ENCODE assay signal across 8 cellular contexts in the genomic region with DNA sequence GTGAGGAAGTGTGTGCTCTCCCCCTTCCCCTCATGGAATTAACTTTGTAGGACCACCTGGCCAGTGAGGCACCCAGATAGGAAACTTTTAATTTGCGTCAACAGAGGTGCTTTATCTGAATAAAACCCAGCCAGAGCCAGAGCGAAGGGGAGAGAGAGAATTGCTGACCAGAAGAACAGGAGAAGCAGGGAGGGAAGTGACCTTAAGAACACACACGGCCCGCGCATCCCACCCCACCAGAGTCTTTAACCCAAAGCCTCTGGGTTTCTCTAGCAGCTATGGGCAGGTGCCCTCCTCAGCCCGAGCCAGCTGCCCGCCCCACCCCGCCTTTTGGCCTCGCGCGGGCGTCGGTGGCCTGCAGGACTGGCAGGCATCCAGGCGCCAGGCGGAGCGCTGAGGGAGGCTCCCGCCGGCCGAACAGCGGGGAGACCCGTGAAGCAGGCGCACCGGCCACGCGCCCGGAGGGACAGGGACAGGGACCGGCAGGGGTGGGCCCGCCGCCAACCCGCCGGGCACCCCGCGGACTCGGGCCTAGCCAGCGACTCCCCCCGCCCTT. TPM values are rescaled to one million over a fixed set of nuclear protein-coding genes. Genes with fewer than 3 reads are reported as not detected.
A peak's percentile ranks its signal among the peaks of the same experiment; 100 is the strongest.
DNase-seq lines count a peak whose midpoint lies in the region; ATAC-seq, FAIRE-seq and TF ChIP-seq lines count a peak whose summit lies in the region.

No MANE protein-coding gene starts in this region.

- H3K9me3 ChIP-seq in SU-DHL-6 (ENCODE audit: insufficient read depth, low read length) (no peaks in the 10 kb centered on the region), skeletal muscle satellite cell (replicated peaks; ENCODE audit: low read length) (no peaks in the 10 kb centered on the region)

- peak; percentile 5 for ATAC-seq in central memory CD8-positive, alpha-beta T cell (replicated peaks; ENCODE audit: extremely low read depth, poor library complexity, severe bottlenecking)

- TF ChIP-seq POLR2A in H54 (IDR thresholded peaks at IDR 0.05; ENCODE audit: low read depth, low read length), result peak; percentile 80

- peaks cover 19% of the 10 kb centered on the region for H3K79me2 ChIP-seq in SU-DHL-6 (ENCODE audit: insufficient read depth, low read length)

- peak overlapping the region; percentile 97 for H3K4me2 ChIP-seq in SU-DHL-6 (ENCODE audit: low read depth, low read length, poor library complexity, severe bottlenecking)
- peak overlapping the region; percentile 93 for H3K4me2 ChIP-seq in skeletal muscle satellite cell (ENCODE audit: low read length)

- peak overlapping the region; percentile 69 for H3K27ac ChIP-seq in SU-DHL-6 (ENCODE audit: low read depth, low read length)

- H3K4me3 Mint-ChIP-seq in central memory CD8-positive, alpha-beta T cell, result peak overlapping the region; percentile 99

- peaks cover 16% of the 10 kb centered on the region; the same call in 1 of the 2 replicates for H3F3A ChIP-seq in SU-DHL-6 (ENCODE audit: insufficient read depth)

- peaks cover 10% of the 10 kb centered on the region for H3K4me1 ChIP-seq in skeletal muscle satellite cell (ENCODE audit: control insufficient read depth, insufficient read depth, low read length)

- H2AFZ ChIP-seq in SU-DHL-6 (ENCODE audit: low read depth, low read length, severe bottlenecking), result peak overlapping the region; percentile 82

- H3K4me3 ChIP-seq in SU-DHL-6 (ENCODE audit: insufficient read depth, low read length, poor library complexity, severe bottlenecking), result peak overlapping the region; percentile 55
- peak overlapping the region; percentile 96 for H3K4me3 ChIP-seq in skeletal muscle satellite cell (ENCODE audit: low read length)

- H3K9ac ChIP-seq in SU-DHL-6 (ENCODE audit: low read length) (peak overlapping the region; percentile 77), skeletal muscle satellite cell (ENCODE audit: low read depth, low read length) (peak overlapping the region; percentile 93)

- H3K27ac Mint-ChIP-seq in central memory CD8-positive, alpha-beta T cell (ENCODE audit: low read depth), result peak overlapping the region; percentile 100

- H3K27me3 ChIP-seq in SU-DHL-6 (ENCODE audit: low read length), result no peaks in the 10 kb centered on the region
- no peaks in the 10 kb centered on the region for H3K27me3 ChIP-seq in skeletal muscle satellite cell (ENCODE audit: control insufficient read depth, insufficient read depth, low read length)

- no peak for TF ChIP-seq CTCF in SU-DHL-6 (IDR thresholded peaks at IDR 0.05; ENCODE audit: insufficient read depth, low read length, poor library complexity, severe bottlenecking)

- no peaks in the 10 kb centered on the region for H4K20me1 ChIP-seq in SU-DHL-6 (ENCODE audit: low read depth, low read length)

- H3K9me2 ChIP-seq in SU-DHL-6 (replicated peaks; ENCODE audit: insufficient read depth, low read length), result no peaks in the 10 kb centered on the region

- H3K36me3 ChIP-seq in SU-DHL-6 (ENCODE audit: low read length) (peaks cover 3% of the 10 kb centered on the region; the same call in 1 of the 2 replicates), skeletal muscle satellite cell (ENCODE audit: insufficient read depth, low read length) (no peaks in the 10 kb centered on the region)

- DNase-seq in activated T-cell treated with anti-CD3 and anti-CD28 coated beads for 48 hours (ENCODE audit: low read depth), result peak; percentile 52
- DNase-seq in activated T-cell treated with anti-CD3 and anti-CD28 coated beads, Interleukin-2, amount 50 U/mL, for 1 hour, result no peak
- DNase-seq in H54 (ENCODE audit: insufficient read length, low spot score), result peak; percentile 70
- peak; percentile 33 to 66 for DNase-seq in Kasumi-1 (lab: John Stamatoyannopoulos, UW)
- no peak for DNase-seq in central memory CD8-positive, alpha-beta T cell (ENCODE audit: low spot score in 2 of 2)
- peak; percentile 60 for DNase-seq in iris pigment epithelial cell (ENCODE audit: low read depth)

- FAIRE-seq in H54 (lab: Jason Lieb, UNC), result no peak

- peaks cover 37% of the 10 kb centered on the region for H3K36me3 Mint-ChIP-seq in central memory CD8-positive, alpha-beta T cell (ENCODE audit: insufficient read depth)

- H3K4me1 Mint-ChIP-seq in central memory CD8-positive, alpha-beta T cell, result peaks cover 67% of the 10 kb centered on the region

- no peaks in the 10 kb centered on the region for H3K9me3 Mint-ChIP-seq in central memory CD8-positive, alpha-beta T cell

- H3K27me3 Mint-ChIP-seq in central memory CD8-positive, alpha-beta T cell, result no peaks in the 10 kb centered on the region

RNA-seq across cellular contexts. Expression of gene ERAP1, which starts 0.6 kb away (rescaled TPM):
- total RNA-seq in skeletal muscle satellite cell (2012; rRNA removed), result 17.2 and 19.4 TPM in 2 replicates

Comparison
In these comparisons a context has a peak if more than half of its experiments do, and no peak if none do; other contexts are left out.
1. DNase-seq: peak in activated T-cell treated with anti-CD3 and anti-CD28 coated beads for 48 hours (single experiment), H54 (single experiment), Kasumi-1 (2 of 2) and iris pigment epithelial cell (single experiment); none in activated T-cell treated with anti-CD3 and anti-CD28 coated beads, Interleukin-2, amount 50 U/mL, for 1 hour (single experiment) and central memory CD8-positive, alpha-beta T cell (0 of 2).